Comparison of ENCODE assay signal across 1 cellular context in the genomic region with DNA sequence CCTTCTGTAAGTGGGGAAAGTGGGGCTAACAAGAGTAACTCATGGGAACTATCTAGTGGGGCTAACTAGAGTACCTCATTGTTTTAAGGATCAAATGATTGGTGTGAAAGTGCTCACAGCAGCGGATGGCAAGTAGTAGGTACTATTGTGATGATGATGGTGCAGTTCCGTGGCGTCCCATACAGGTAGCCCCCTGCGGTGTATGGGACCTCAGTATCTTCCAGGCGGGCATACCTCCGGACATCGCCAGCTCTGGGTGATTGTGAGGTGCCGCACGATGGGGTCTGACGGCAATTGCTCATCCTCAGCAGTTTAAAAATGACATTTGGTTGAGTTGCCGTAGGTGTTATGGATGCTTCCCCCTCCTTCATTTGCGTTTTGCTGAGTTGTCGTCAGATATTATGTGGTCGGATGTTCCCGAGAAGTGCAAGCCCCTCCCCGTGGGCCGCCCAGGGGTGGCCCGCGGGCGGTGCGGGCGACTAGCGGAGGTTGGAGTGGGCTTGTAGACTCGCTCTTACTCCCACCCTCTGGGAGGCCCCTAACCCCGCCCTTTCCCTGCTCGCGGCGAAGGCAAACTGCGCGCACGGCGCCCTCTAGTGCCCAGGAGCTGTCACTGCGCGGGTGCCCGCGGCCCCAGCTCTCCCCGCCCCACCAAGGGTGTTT.
TF ChIP-seq lines count a peak whose summit lies in the region.

No MANE protein-coding gene starts in this region.

TF ChIP-seq in K562, 482 proteins besides CTCF, POLR2A, EP300 and RAD21 (continued from another document and continues in another):
- TF ChIP-seq HOXB6 (CRISPR knock-in tag; IDR thresholded peaks at IDR 0.05; ENCODE audit: borderline replicate concordance): no peak
- no peak for TF ChIP-seq CREB1 (IDR thresholded peaks at IDR 0.05)
- no peak for TF ChIP-seq CREB1 (CRISPR knock-in tag; IDR thresholded peaks at IDR 0.05)
- peak; percentile 24 to 81; a peak in 2 of 4 replicates for TF ChIP-seq MAZ (CRISPR knock-in tag; conservative IDR thresholded peaks at IDR 0.05 in 1 of 2, IDR thresholded peaks at IDR 0.05 in 1 of 2)
- peak; percentile 66 for TF ChIP-seq SMC3 (conservative IDR thresholded peaks at IDR 0.05; ENCODE audit: insufficient read depth, low read depth, low read length)
- TF ChIP-seq ZSCAN32 (CRISPR knock-in tag; IDR thresholded peaks at IDR 0.05): no peak
- TF ChIP-seq POU5F1 (IDR thresholded peaks at IDR 0.05; ENCODE audit: borderline replicate concordance, low read depth, low read length, partially characterized antibody): no peak
- peak; percentile 62; the same call in 1 of the 2 replicates for TF ChIP-seq ZBTB7A (IDR thresholded peaks at IDR 0.05; ENCODE audit: borderline replicate concordance, control insufficient read depth, low read depth, low read length)
- peak; percentile 53; the same call in 1 of the 2 replicates for TF ChIP-seq NFE2 (IDR thresholded peaks at IDR 0.05; ENCODE audit: low read depth)
- no peak for TF ChIP-seq OTX1 (CRISPR knock-in tag; IDR thresholded peaks at IDR 0.05)
- TF ChIP-seq NCOR1 (IDR thresholded peaks at IDR 0.05): no peak
- TF ChIP-seq ZNF316 (IDR thresholded peaks at IDR 0.05): peak; percentile 34
- no peak for TF ChIP-seq FOSL1 (tag; conservative IDR thresholded peaks at IDR 0.05)
- TF ChIP-seq CBFB (CRISPR knock-in tag; IDR thresholded peaks at IDR 0.05): no peak
- TF ChIP-seq ZNF586 (CRISPR knock-in tag; conservative IDR thresholded peaks at IDR 0.05): no peak
- TF ChIP-seq, protein P1, sequence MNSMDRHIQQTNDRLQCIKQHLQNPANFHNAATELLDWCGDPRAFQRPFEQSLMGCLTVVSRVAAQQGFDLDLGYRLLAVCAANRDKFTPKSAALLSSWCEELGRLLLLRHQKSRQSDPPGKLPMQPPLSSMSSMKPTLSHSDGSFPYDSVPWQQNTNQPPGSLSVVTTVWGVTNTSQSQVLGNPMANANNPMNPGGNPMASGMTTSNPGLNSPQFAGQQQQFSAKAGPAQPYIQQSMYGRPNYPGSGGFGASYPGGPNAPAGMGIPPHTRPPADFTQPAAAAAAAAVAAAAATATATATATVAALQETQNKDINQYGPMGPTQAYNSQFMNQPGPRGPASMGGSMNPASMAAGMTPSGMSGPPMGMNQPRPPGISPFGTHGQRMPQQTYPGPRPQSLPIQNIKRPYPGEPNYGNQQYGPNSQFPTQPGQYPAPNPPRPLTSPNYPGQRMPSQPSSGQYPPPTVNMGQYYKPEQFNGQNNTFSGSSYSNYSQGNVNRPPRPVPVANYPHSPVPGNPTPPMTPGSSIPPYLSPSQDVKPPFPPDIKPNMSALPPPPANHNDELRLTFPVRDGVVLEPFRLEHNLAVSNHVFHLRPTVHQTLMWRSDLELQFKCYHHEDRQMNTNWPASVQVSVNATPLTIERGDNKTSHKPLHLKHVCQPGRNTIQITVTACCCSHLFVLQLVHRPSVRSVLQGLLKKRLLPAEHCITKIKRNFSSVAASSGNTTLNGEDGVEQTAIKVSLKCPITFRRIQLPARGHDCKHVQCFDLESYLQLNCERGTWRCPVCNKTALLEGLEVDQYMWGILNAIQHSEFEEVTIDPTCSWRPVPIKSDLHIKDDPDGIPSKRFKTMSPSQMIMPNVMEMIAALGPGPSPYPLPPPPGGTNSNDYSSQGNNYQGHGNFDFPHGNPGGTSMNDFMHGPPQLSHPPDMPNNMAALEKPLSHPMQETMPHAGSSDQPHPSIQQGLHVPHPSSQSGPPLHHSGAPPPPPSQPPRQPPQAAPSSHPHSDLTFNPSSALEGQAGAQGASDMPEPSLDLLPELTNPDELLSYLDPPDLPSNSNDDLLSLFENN (IDR thresholded peaks at IDR 0.05; ENCODE audit: low read depth in 2 of 2, low read length in 2 of 2): no peak
- no peak for TF ChIP-seq THAP7 (CRISPR knock-in tag; IDR thresholded peaks at IDR 0.05)
- no peak for TF ChIP-seq U2AF1 (optimal IDR thresholded peaks at IDR 0.05; ENCODE audit: low read depth, low read length)
- TF ChIP-seq ARID3B (CRISPR knock-in tag; IDR thresholded peaks at IDR 0.05; ENCODE audit: borderline replicate concordance): no peak
- no peak for TF ChIP-seq ATF2 (CRISPR knock-in tag; IDR thresholded peaks at IDR 0.05)
- TF ChIP-seq, protein P2, sequence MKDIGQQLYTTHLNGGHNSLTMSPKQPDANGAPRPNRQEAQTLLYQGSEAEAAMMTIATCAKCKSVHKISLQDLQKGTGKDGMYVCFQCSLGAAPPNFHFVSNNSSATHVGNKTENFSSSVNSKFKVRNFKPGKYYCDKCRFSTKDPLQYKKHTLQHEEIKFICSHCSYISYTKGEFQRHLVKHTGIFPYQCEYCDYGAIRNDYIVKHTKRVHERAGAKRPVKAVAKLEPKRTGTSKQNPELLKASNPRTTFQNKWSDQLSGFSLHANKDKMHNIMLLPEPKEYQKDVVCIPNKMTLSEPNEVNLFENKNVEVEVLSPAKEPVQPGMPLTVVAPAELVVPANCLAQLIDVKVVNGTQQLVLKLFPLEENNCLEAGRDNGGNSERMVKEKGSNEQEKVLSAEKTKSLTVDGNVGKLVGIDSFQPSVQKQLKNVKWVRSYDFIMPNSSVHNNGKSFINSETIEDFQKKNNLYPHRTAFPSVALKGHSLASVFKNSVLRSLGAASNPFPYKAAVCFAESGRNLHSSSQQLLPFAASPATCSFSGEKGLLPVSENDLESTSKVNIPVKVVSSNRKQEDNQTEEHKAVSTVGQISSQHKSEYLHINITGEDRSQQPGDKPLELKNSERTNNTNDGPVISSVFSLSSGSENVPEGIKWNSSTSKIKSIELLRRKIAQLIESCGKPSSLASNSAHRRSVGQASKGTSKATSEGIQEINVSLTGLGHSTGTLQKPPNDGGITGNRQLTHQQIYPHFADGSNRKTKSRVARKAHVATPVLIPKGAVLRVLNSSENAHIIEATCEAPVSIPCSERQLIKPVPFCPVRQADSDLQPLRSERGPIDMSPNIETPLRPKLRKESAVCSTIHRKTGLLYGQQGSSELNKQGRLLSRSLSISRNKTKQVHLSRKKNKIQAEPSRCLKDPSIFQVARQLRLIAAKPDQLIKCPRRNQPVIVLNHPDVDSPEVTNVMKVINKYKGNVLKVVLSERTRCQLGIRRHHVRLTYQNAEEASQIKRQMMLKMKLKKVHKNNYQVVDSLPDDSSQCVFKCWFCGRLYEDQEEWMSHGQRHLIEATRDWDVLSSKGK (CRISPR knock-in tag; IDR thresholded peaks at IDR 0.05): no peak
- no peak for TF ChIP-seq SAFB (IDR thresholded peaks at IDR 0.05; ENCODE audit: borderline replicate concordance, low read depth, low read length)
- no peak for TF ChIP-seq E4F1 (CRISPR knock-in tag; IDR thresholded peaks at IDR 0.05; ENCODE audit: borderline replicate concordance)
- TF ChIP-seq ATF7 (IDR thresholded peaks at IDR 0.05): no peak
- TF ChIP-seq ZNF318 (IDR thresholded peaks at IDR 0.05; ENCODE audit: borderline replicate concordance in 1 of 2, low read depth in 1 of 2): no peak
- TF ChIP-seq MXD1 (CRISPR knock-in tag; IDR thresholded peaks at IDR 0.05; ENCODE audit: borderline replicate concordance, poor library complexity, severe bottlenecking): no peak
- no peak for TF ChIP-seq XRCC3 (IDR thresholded peaks at IDR 0.05)
- TF ChIP-seq STAG1 (CRISPR knock-in tag; IDR thresholded peaks at IDR 0.05; ENCODE audit: borderline replicate concordance): peak; percentile 69; the same call in 1 of the 2 replicates
- no peak for TF ChIP-seq NFIX (CRISPR knock-in tag; IDR thresholded peaks at IDR 0.05; ENCODE audit: low read depth)
- no peak for TF ChIP-seq ETS2 (tag; IDR thresholded peaks at IDR 0.05; ENCODE audit: borderline replicate concordance, poor library complexity, severe bottlenecking)
- no peak for TF ChIP-seq FOXA3 (CRISPR knock-in tag; conservative IDR thresholded peaks at IDR 0.05 in 1 of 2, IDR thresholded peaks at IDR 0.05 in 1 of 2)
- TF ChIP-seq ZKSCAN8 (CRISPR knock-in tag; IDR thresholded peaks at IDR 0.05): no peak
